ENCODE assay signal across 1 cellular context in the genomic region with DNA sequence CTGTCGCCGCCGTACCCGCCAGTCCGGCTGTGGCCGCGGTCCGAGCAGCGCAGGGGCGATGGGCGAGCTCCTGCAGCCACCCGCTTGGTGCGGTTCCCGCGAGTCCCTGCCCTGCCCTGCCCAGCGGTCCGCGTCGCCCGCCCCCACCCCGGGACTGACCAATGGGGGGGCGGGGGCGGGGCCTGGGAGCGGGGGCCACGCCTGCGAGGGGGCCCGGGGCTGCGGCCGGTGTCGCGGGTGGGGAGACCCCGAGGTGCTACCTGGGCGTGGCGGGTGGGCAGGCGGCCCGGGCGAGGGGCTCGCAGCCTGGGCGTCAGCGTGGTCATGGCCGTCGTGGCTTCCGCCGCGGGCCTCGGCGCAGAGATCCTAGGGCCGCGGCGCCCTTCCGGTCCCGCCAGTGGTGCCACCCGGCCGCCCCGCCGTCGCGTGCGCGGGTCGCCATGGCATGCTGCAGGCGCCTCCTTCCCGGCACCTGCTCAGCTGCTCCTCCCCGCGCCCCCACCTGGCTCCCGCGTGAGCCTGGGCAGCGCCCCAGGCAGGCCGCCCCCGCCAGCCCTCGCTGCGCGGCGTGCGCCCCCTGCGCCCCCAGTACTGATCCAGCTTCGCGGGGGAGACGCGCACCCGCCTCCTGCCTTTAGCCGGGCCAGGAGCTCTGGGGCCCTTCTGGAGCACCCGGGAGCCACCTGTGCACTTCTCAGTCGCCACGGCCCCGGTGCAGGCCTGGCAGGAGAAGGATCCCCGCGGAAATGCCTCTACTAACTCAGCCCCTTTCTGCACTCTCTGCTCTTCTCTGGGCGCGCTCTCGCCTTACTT.
TF ChIP-seq lines count a peak whose summit lies in the region.

A gene with protein sequence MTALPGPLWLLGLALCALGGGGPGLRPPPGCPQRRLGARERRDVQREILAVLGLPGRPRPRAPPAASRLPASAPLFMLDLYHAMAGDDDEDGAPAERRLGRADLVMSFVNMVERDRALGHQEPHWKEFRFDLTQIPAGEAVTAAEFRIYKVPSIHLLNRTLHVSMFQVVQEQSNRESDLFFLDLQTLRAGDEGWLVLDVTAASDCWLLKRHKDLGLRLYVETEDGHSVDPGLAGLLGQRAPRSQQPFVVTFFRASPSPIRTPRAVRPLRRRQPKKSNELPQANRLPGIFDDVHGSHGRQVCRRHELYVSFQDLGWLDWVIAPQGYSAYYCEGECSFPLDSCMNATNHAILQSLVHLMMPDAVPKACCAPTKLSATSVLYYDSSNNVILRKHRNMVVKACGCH (minus strand): TSS at position 108 of the 813 bp plus-strand sequence. CDS start 380 bp downstream, outside the sequence.

TF ChIP-seq in HepG2, 621 proteins besides CTCF, POLR2A, EP300 and RAD21 (continued from another document):
- TF ChIP-seq, protein P1, sequence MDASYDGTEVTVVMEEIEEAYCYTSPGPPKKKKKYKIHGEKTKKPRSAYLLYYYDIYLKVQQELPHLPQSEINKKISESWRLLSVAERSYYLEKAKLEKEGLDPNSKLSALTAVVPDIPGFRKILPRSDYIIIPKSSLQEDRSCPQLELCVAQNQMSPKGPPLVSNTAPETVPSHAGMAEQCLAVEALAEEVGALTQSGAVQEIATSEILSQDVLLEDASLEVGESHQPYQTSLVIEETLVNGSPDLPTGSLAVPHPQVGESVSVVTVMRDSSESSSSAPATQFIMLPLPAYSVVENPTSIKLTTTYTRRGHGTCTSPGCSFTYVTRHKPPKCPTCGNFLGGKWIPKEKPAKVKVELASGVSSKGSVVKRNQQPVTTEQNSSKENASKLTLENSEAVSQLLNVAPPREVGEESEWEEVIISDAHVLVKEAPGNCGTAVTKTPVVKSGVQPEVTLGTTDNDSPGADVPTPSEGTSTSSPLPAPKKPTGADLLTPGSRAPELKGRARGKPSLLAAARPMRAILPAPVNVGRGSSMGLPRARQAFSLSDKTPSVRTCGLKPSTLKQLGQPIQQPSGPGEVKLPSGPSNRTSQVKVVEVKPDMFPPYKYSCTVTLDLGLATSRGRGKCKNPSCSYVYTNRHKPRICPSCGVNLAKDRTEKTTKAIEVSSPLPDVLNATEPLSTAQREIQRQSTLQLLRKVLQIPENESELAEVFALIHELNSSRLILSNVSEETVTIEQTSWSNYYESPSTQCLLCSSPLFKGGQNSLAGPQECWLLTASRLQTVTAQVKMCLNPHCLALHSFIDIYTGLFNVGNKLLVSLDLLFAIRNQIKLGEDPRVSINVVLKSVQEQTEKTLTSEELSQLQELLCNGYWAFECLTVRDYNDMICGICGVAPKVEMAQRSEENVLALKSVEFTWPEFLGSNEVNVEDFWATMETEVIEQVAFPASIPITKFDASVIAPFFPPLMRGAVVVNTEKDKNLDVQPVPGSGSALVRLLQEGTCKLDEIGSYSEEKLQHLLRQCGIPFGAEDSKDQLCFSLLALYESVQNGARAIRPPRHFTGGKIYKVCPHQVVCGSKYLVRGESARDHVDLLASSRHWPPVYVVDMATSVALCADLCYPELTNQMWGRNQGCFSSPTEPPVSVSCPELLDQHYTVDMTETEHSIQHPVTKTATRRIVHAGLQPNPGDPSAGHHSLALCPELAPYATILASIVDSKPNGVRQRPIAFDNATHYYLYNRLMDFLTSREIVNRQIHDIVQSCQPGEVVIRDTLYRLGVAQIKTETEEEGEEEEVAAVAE (CRISPR knock-in tag; IDR thresholded peaks at IDR 0.05; ENCODE audit: borderline replicate concordance), result no peak
- TF ChIP-seq GLI4 (CRISPR knock-in tag; IDR thresholded peaks at IDR 0.05; ENCODE audit: borderline replicate concordance) (no peak), HNRNPL (IDR thresholded peaks at IDR 0.05; ENCODE audit: low read depth, low read length) (no peak), ZNF468 (CRISPR knock-in tag; IDR thresholded peaks at IDR 0.05) (0 out of 2 replicates have a peak, but pooled peaks have one; percentile 47), ZFY (CRISPR knock-in tag; IDR thresholded peaks at IDR 0.05) (peak; percentile 64; the same call in 1 of the 2 replicates), ZNF501 (CRISPR knock-in tag; IDR thresholded peaks at IDR 0.05) (no peak), GABPB1 (CRISPR knock-in tag; IDR thresholded peaks at IDR 0.05) (peak; percentile 57; the same call in 1 of the 2 replicates), CCAR2 (optimal IDR thresholded peaks at IDR 0.05; ENCODE audit: low read depth, low read length) (no peak), TSC22D2 (CRISPR knock-in tag; IDR thresholded peaks at IDR 0.05; ENCODE audit: borderline replicate concordance) (no peak), HOXA9 (CRISPR knock-in tag; IDR thresholded peaks at IDR 0.05; ENCODE audit: borderline replicate concordance) (no peak), KAT2B (IDR thresholded peaks at IDR 0.05; ENCODE audit: borderline replicate concordance, low read depth, low read length) (no peak), ZNF557 (CRISPR knock-in tag; IDR thresholded peaks at IDR 0.05) (no peak), FOXP1 (IDR thresholded peaks at IDR 0.05) (no peak), FOXP1 (CRISPR knock-in tag; IDR thresholded peaks at IDR 0.05) (no peak), ZNF44 (CRISPR knock-in tag; IDR thresholded peaks at IDR 0.05) (no peak)
- TF ChIP-seq, protein P2, sequence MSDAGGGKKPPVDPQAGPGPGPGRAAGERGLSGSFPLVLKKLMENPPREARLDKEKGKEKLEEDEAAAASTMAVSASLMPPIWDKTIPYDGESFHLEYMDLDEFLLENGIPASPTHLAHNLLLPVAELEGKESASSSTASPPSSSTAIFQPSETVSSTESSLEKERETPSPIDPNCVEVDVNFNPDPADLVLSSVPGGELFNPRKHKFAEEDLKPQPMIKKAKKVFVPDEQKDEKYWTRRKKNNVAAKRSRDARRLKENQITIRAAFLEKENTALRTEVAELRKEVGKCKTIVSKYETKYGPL (CRISPR knock-in tag; IDR thresholded peaks at IDR 0.05), result no peak
- TF ChIP-seq, protein P3, sequence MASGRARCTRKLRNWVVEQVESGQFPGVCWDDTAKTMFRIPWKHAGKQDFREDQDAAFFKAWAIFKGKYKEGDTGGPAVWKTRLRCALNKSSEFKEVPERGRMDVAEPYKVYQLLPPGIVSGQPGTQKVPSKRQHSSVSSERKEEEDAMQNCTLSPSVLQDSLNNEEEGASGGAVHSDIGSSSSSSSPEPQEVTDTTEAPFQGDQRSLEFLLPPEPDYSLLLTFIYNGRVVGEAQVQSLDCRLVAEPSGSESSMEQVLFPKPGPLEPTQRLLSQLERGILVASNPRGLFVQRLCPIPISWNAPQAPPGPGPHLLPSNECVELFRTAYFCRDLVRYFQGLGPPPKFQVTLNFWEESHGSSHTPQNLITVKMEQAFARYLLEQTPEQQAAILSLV (CRISPR knock-in tag; IDR thresholded peaks at IDR 0.05; ENCODE audit: borderline replicate concordance), result no peak
- TF ChIP-seq, protein P4, sequence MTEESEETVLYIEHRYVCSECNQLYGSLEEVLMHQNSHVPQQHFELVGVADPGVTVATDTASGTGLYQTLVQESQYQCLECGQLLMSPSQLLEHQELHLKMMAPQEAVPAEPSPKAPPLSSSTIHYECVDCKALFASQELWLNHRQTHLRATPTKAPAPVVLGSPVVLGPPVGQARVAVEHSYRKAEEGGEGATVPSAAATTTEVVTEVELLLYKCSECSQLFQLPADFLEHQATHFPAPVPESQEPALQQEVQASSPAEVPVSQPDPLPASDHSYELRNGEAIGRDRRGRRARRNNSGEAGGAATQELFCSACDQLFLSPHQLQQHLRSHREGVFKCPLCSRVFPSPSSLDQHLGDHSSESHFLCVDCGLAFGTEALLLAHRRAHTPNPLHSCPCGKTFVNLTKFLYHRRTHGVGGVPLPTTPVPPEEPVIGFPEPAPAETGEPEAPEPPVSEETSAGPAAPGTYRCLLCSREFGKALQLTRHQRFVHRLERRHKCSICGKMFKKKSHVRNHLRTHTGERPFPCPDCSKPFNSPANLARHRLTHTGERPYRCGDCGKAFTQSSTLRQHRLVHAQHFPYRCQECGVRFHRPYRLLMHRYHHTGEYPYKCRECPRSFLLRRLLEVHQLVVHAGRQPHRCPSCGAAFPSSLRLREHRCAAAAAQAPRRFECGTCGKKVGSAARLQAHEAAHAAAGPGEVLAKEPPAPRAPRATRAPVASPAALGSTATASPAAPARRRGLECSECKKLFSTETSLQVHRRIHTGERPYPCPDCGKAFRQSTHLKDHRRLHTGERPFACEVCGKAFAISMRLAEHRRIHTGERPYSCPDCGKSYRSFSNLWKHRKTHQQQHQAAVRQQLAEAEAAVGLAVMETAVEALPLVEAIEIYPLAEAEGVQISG (CRISPR knock-in tag; IDR thresholded peaks at IDR 0.05), result 0 out of 2 replicates have a peak, but pooled peaks have one; percentile 37
